Comparison of ENCODE assay signal across 12 cellular contexts in genomic region chr11:132911186-132911585, GRCh38.
DNase-seq lines count a peak whose midpoint lies in the region; ATAC-seq and TF ChIP-seq lines count a peak whose summit lies in the region.
"Had no signal": no experiment of that assay in that cellular context is flagged by ENCODE, and none has a peak within 500 bp of the region (broad histone marks: within the 10 kb centered on the region; RNA-seq: fewer than 3 reads in every experiment).

No MANE protein-coding gene starts in this region.

- DNase-seq in GM04503 (ENCODE audit: low read depth), result peak; percentile 52
- DNase-seq in OCI-M1 (lab: John Stamatoyannopoulos, UW), result peak; percentile 4
- peak; percentile 19 for DNase-seq in fibroblast of peridontal ligament (ENCODE audit: extremely low read depth)
- DNase-seq in osteoblast (ENCODE audit: insufficient read length, low spot score, missing footprints), result peak; percentile 83
- no peak for DNase-seq in Karpas-422
- DNase-seq: activated CD4-positive, alpha-beta T cell treated with anti-CD3 and anti-CD28 coated beads for 4 hours; NCI-H1694 treated with DMSO at 0.1 percent for 48 hours had no signal

- no peak overlapping the region for H3K9ac ChIP-seq in Karpas-422 (ENCODE audit: low read length)

- H3K9me2 ChIP-seq in Karpas-422 (replicated peaks; ENCODE audit: insufficient read depth, low read length), result no peaks in the 10 kb centered on the region

- H3K9me3 ChIP-seq in osteoblast (ENCODE audit: low read depth, low read length), result no peaks in the 10 kb centered on the region
- no peaks in the 10 kb centered on the region for H3K9me3 ChIP-seq in Karpas-422 (ENCODE audit: low read length)
- H3K9me3 ChIP-seq: body of pancreas had no signal

- H3K4me1 ChIP-seq in osteoblast (ENCODE audit: insufficient read depth, low read length) (peaks cover 3% of the 10 kb centered on the region), Karpas-422 (ENCODE audit: low read length) (no peaks in the 10 kb centered on the region)
- H3K4me1 ChIP-seq: body of pancreas had no signal

- H3K27me3 ChIP-seq in osteoblast (ENCODE audit: insufficient read depth, low read length) (no peaks in the 10 kb centered on the region), Karpas-422 (ENCODE audit: low read length) (no peaks in the 10 kb centered on the region)
- H3K27me3 ChIP-seq: body of pancreas had no signal

- H3K4me3 ChIP-seq in osteoblast (ENCODE audit: insufficient read depth, low read length) (no peak overlapping the region), Karpas-422 (ENCODE audit: low read length) (no peak overlapping the region)
- H3K4me3 ChIP-seq: body of pancreas, skin epidermis had no signal

- no peak for TF ChIP-seq CTCF in osteoblast (IDR thresholded peaks at IDR 0.05; ENCODE audit: extremely low read depth, low read depth, low read length)

- H3K79me2 ChIP-seq in osteoblast (ENCODE audit: insufficient read depth, low read length) (no peaks in the 10 kb centered on the region), Karpas-422 (ENCODE audit: low read length) (no peaks in the 10 kb centered on the region)

- no peak overlapping the region for H2AFZ ChIP-seq in osteoblast (ENCODE audit: low read length)
- no peak overlapping the region for H2AFZ ChIP-seq in Karpas-422 (ENCODE audit: low read length)

- no peak overlapping the region for H3K27ac ChIP-seq in osteoblast (ENCODE audit: low read depth, low read length)
- H3K27ac ChIP-seq in Karpas-422 (ENCODE audit: low read length), result no peak overlapping the region
- H3K27ac ChIP-seq: body of pancreas, epithelial cell of prostate, skin epidermis had no signal

- no peak overlapping the region for H3K4me2 ChIP-seq in osteoblast (ENCODE audit: insufficient read depth, low read length)
- no peak overlapping the region for H3K4me2 ChIP-seq in Karpas-422 (ENCODE audit: low read depth, low read length, poor library complexity, severe bottlenecking)

- H3K36me3 ChIP-seq in osteoblast (ENCODE audit: insufficient read depth, low read length) (no peaks in the 10 kb centered on the region), Karpas-422 (ENCODE audit: insufficient read depth, low read length) (no peaks in the 10 kb centered on the region)

- ATAC-seq in HG03442 (IDR thresholded peaks at IDR 0.05; ENCODE audit: unreplicated experiment) (no peak), GM19467 (IDR thresholded peaks at IDR 0.05; ENCODE audit: unreplicated experiment) (no peak)
- ATAC-seq: body of pancreas had no signal

- H4K20me1 ChIP-seq in osteoblast (ENCODE audit: insufficient read depth, low read length) (no peaks in the 10 kb centered on the region), Karpas-422 (ENCODE audit: insufficient read depth, low read depth, low read length) (no peaks in the 10 kb centered on the region)
